ENCODE assay signal across 11 cellular contexts in the genomic region with DNA sequence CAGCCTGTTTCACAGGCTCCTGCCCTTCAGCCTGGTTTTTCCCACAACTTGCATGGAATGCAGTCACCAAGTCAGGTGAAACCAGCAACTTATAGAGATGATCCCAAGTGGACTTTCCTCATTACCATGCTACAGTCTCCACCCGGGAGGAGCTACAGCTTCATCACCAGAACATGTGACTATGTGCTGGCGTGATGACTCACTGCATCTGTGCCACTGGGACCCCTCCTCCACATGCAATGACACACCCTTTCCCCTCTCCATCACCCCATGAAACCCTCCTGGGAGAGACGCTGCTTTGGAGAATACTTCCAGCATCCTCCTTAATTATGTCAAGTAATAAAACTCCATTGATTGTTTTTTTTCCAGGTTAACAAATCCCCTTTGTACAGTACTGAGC. TPM values are rescaled to one million over a fixed set of nuclear protein-coding genes. Genes with fewer than 3 reads are reported as not detected.
DNase-seq lines count a peak whose midpoint lies in the region; ATAC-seq and TF ChIP-seq lines count a peak whose summit lies in the region.
"Had no signal": no experiment of that assay in that cellular context is flagged by ENCODE, and none has a peak within 500 bp of the region (broad histone marks: within the 10 kb centered on the region; RNA-seq: fewer than 3 reads in every experiment).

No MANE protein-coding gene starts in this region.

- no peak overlapping the region for H3K4me3 Mint-ChIP-seq in activated naive CD4-positive, alpha-beta T cell treated with anti-CD3 and anti-CD28 coated beads for 36 hours
- no peak overlapping the region for H3K4me3 Mint-ChIP-seq in activated naive CD4-positive, alpha-beta T cell treated with anti-CD3 and anti-CD28 coated beads, Interleukin-2, amount 10 ng/mL, durations not matched to agents 7 days and 5 days
- no peak overlapping the region for H3K4me3 Mint-ChIP-seq in glutamatergic neuron (ENCODE audit: unreplicated experiment)
- H3K4me3 Mint-ChIP-seq: CD4-positive, CD25-positive, alpha-beta regulatory T cell had no signal

- no peaks in the 10 kb centered on the region for H3K9me3 Mint-ChIP-seq in activated naive CD4-positive, alpha-beta T cell treated with anti-CD3 and anti-CD28 coated beads for 36 hours
- H3K9me3 Mint-ChIP-seq in activated naive CD4-positive, alpha-beta T cell treated with anti-CD3 and anti-CD28 coated beads, Interleukin-2, amount 10 ng/mL, durations not matched to agents 7 days and 5 days = no peaks in the 10 kb centered on the region
- no peaks in the 10 kb centered on the region for H3K9me3 Mint-ChIP-seq in glutamatergic neuron (ENCODE audit: unreplicated experiment)
- H3K9me3 Mint-ChIP-seq: CD4-positive, CD25-positive, alpha-beta regulatory T cell had no signal

- H3K36me3 Mint-ChIP-seq in activated naive CD4-positive, alpha-beta T cell treated with anti-CD3 and anti-CD28 coated beads for 36 hours (ENCODE audit: low read depth) = peaks cover 39% of the 10 kb centered on the region
- H3K36me3 Mint-ChIP-seq in activated naive CD4-positive, alpha-beta T cell treated with anti-CD3 and anti-CD28 coated beads, Interleukin-2, amount 10 ng/mL, durations not matched to agents 7 days and 5 days = peaks cover 28% of the 10 kb centered on the region
- no peaks in the 10 kb centered on the region for H3K36me3 Mint-ChIP-seq in glutamatergic neuron (ENCODE audit: unreplicated experiment)

- no peak for TF ChIP-seq CTCF in glutamatergic neuron (IDR thresholded peaks at IDR 0.05; ENCODE audit: partially characterized antibody, unreplicated experiment)

- intact Hi-C loops in activated naive CD4-positive, alpha-beta T cell treated with anti-CD3 and anti-CD28 coated beads for 36 hours (cut with micrococcal nuclease) = no loop called here

- H3K27me3 Mint-ChIP-seq in activated naive CD4-positive, alpha-beta T cell treated with anti-CD3 and anti-CD28 coated beads for 36 hours (ENCODE audit: low read depth) = no peaks in the 10 kb centered on the region
- H3K27me3 Mint-ChIP-seq in activated naive CD4-positive, alpha-beta T cell treated with anti-CD3 and anti-CD28 coated beads, Interleukin-2, amount 10 ng/mL, durations not matched to agents 7 days and 5 days = no peaks in the 10 kb centered on the region
- H3K27me3 Mint-ChIP-seq in glutamatergic neuron (ENCODE audit: unreplicated experiment) = peaks cover 2% of the 10 kb centered on the region
- H3K27me3 Mint-ChIP-seq: CD4-positive, CD25-positive, alpha-beta regulatory T cell had no signal

- peak; percentile 25 for DNase-seq in activated naive CD4-positive, alpha-beta T cell treated with anti-CD3 and anti-CD28 coated beads for 36 hours
- DNase-seq in activated naive CD4-positive, alpha-beta T cell treated with anti-CD3 and anti-CD28 coated beads, Interleukin-2, amount 10 ng/mL, durations not matched to agents 7 days and 5 days = no peak
- DNase-seq in activated T-cell treated with anti-CD3 and anti-CD28 coated beads, Interleukin-2, amount 50 U/mL, for 48 hours = peak; percentile 24 to 27
- DNase-seq in glutamatergic neuron (no peak), superior temporal gyrus (ENCODE audit: extremely low spot score) (peak; percentile 54), SHP77 (lab: John Stamatoyannopoulos, UW) (no peak), COR-L47 (lab: John Stamatoyannopoulos, UW) (no peak)
- DNase-seq: CD4-positive, CD25-positive, alpha-beta regulatory T cell; heart right ventricle; MM.1S had no signal

- CTCF ChIA-PET in activated naive CD4-positive, alpha-beta T cell treated with anti-CD3 and anti-CD28 coated beads for 36 hours (lab: Charles Lee) = no interaction called here
- CTCF ChIA-PET in activated naive CD4-positive, alpha-beta T cell treated with anti-CD3 and anti-CD28 coated beads, Interleukin-2, amount 10 ng/mL, durations not matched to agents 7 days and 5 days (lab: Charles Lee) = interaction anchor here (0.5 kb wide), 1 partner anchor 212 kb away, joined by 3 read pairs; no protein-coding TSS in a partner anchor

- peaks cover 18% of the 10 kb centered on the region for H3K4me1 Mint-ChIP-seq in activated naive CD4-positive, alpha-beta T cell treated with anti-CD3 and anti-CD28 coated beads for 36 hours (ENCODE audit: low read depth)
- H3K4me1 Mint-ChIP-seq in activated naive CD4-positive, alpha-beta T cell treated with anti-CD3 and anti-CD28 coated beads, Interleukin-2, amount 10 ng/mL, durations not matched to agents 7 days and 5 days = peaks cover 5% of the 10 kb centered on the region
- peaks cover 17% of the 10 kb centered on the region for H3K4me1 Mint-ChIP-seq in glutamatergic neuron (ENCODE audit: low read depth, unreplicated experiment)

- ATAC-seq in HG03565 (IDR thresholded peaks at IDR 0.05; ENCODE audit: unreplicated experiment) = no peak

- H3K27ac Mint-ChIP-seq in activated naive CD4-positive, alpha-beta T cell treated with anti-CD3 and anti-CD28 coated beads for 36 hours = peak overlapping the region; percentile 46
- H3K27ac Mint-ChIP-seq in activated naive CD4-positive, alpha-beta T cell treated with anti-CD3 and anti-CD28 coated beads, Interleukin-2, amount 10 ng/mL, durations not matched to agents 7 days and 5 days = no peak overlapping the region
- peak overlapping the region; percentile 1 for H3K27ac Mint-ChIP-seq in glutamatergic neuron (ENCODE audit: unreplicated experiment)

RNA-seq across cellular contexts. Expression of gene QDPR, which starts 17.6 kb away (rescaled TPM):
- 10 to 100 TPM; 42.2 to 43.8 TPM for total RNA-seq in activated naive CD4-positive, alpha-beta T cell treated with anti-CD3 and anti-CD28 coated beads for 36 hours
- total RNA-seq in glutamatergic neuron (ENCODE audit: unreplicated experiment) = 31.6 TPM

RNA-seq across cellular contexts. Expression of gene CLRN2, which starts 20.7 kb away (rescaled TPM):
- not detected for total RNA-seq in activated naive CD4-positive, alpha-beta T cell treated with anti-CD3 and anti-CD28 coated beads for 36 hours
- not detected for total RNA-seq in glutamatergic neuron (ENCODE audit: unreplicated experiment)
- total RNA-seq: CD4-positive, CD25-positive, alpha-beta regulatory T cell; heart right ventricle had no signal

Comparison
In these comparisons a context has a peak if more than half of its experiments do, and no peak if none do; other contexts are left out.
1. DNase-seq: peak in activated naive CD4-positive, alpha-beta T cell treated with anti-CD3 and anti-CD28 coated beads for 36 hours (single experiment), activated T-cell treated with anti-CD3 and anti-CD28 coated beads, Interleukin-2, amount 50 U/mL, for 48 hours (2 of 2) and superior temporal gyrus (single experiment); none in activated naive CD4-positive, alpha-beta T cell treated with anti-CD3 and anti-CD28 coated beads, Interleukin-2, amount 10 ng/mL, durations not matched to agents 7 days and 5 days (single experiment), glutamatergic neuron (single experiment), SHP77 (0 of 2) and COR-L47 (single experiment).